ENCODE assay signal across 24 cellular contexts in genomic region chr1:29550119-29550841, GRCh38.
DNase-seq lines count a peak whose midpoint lies in the region; ATAC-seq and TF ChIP-seq lines count a peak whose summit lies in the region.
"Had no signal": no experiment of that assay in that cellular context is flagged by ENCODE, and none has a peak within 500 bp of the region (broad histone marks: within the 10 kb centered on the region; RNA-seq: fewer than 3 reads in every experiment).

No MANE protein-coding gene starts in this region.

- no peaks in the 10 kb centered on the region for H3K9me3 ChIP-seq in mucosa of descending colon

- no peaks in the 10 kb centered on the region for H3K4me1 Mint-ChIP-seq in stimulated activated naive CD8-positive, alpha-beta T cell treated with anti-CD3 and anti-CD28 coated beads, Interleukin-15, amount 100 ng/mL, for 72 hours
- H3K4me1 Mint-ChIP-seq: naive B cell; stimulated activated memory B cell treated with anti-CD40 and anti-IgM and Interleukin-4, amounts not matched to agents 10 μg/mL and 1 μg/mL and 100 μg/mL, for 72 hours; T-helper 17 cell had no signal

- DNase-seq in stimulated activated naive CD8-positive, alpha-beta T cell treated with anti-CD3 and anti-CD28 coated beads, Interleukin-15, Interleukin-2, amounts not matched to agents 100 U/mL and 50 U/mL, for 24 hours: no peak
- DNase-seq in stimulated activated naive CD8-positive, alpha-beta T cell treated with anti-CD3 and anti-CD28 coated beads, Interleukin-15, amount 100 ng/mL, for 72 hours: no peak
- DNase-seq in epithelial cell of esophagus (ENCODE audit: low read depth) (peak; percentile 13), mucosa of descending colon (no peak), HuH-7 (ENCODE audit: low spot score) (no peak), NCI-H146 treated with DMSO at 0.1 percent for 48 hours (lab: John Stamatoyannopoulos, UW; ENCODE audit: unreplicated experiment) (no peak), Ammon's horn (ENCODE audit: low spot score) (no peak)
- DNase-seq in activated CD4-positive, alpha-beta T cell treated with anti-CD3 and anti-CD28 coated beads, Interleukin-2, amount 50 U/mL, for 48 hours: no peak
- DNase-seq: activated CD4-positive, alpha-beta memory T cell treated with anti-CD3 and anti-CD28 coated beads for 36 hours; activated T-cell treated with anti-CD3 and anti-CD28 coated beads, Interleukin-2, amount 50 U/mL, for 4 hours; C1 segment of cervical spinal cord; HCEC 1CT; mammary epithelial cell; naive B cell; NCI-H2081 treated with DMSO at 0.1 percent for 48 hours; NCI-H69; SHP77; T-helper 17 cell; WERI-Rb-1 had no signal

- no peaks in the 10 kb centered on the region for H3K4me1 ChIP-seq in mucosa of descending colon (ENCODE audit: low read depth)

- H3K4me3 ChIP-seq in epithelial cell of esophagus (ENCODE audit: low read length): no peak overlapping the region
- H3K4me3 ChIP-seq in mucosa of descending colon: no peak overlapping the region
- H3K4me3 ChIP-seq: GM12878 had no signal

- peaks cover 17% of the 10 kb centered on the region for H3K27me3 Mint-ChIP-seq in stimulated activated naive CD8-positive, alpha-beta T cell treated with anti-CD3 and anti-CD28 coated beads, Interleukin-15, amount 100 ng/mL, for 72 hours
- H3K27me3 Mint-ChIP-seq: activated CD4-positive, alpha-beta memory T cell treated with anti-CD3 and anti-CD28 coated beads for 36 hours; type B pancreatic cell had no signal

- no peaks in the 10 kb centered on the region for H3K36me3 ChIP-seq in mucosa of descending colon (ENCODE audit: low read depth)
- H3K36me3 ChIP-seq: WERI-Rb-1 had no signal

- TF ChIP-seq CTCF in epithelial cell of esophagus (IDR thresholded peaks at IDR 0.05; ENCODE audit: insufficient read depth, low read depth, low read length, missing control alignments) (no peak), mucosa of descending colon (IDR thresholded peaks at IDR 0.05) (no peak)

- intact Hi-C loops in mucosa of descending colon (cut with DNase I, micrococcal nuclease): no loop called here

- no peaks in the 10 kb centered on the region for H3K9me3 Mint-ChIP-seq in stimulated activated naive CD8-positive, alpha-beta T cell treated with anti-CD3 and anti-CD28 coated beads, Interleukin-15, amount 100 ng/mL, for 72 hours
- H3K9me3 Mint-ChIP-seq: activated CD4-positive, alpha-beta memory T cell treated with anti-CD3 and anti-CD28 coated beads for 36 hours; activated naive CD4-positive, alpha-beta T cell treated with anti-CD3 and anti-CD28 coated beads, Interleukin-2, amount 50 U/mL, for 72 hours; activated T-cell treated with anti-CD3 and anti-CD28 coated beads, Interleukin-2, amount 50 U/mL, for 4 hours; naive B cell; stimulated activated memory B cell treated with anti-CD40 and anti-IgM and Interleukin-4, amounts not matched to agents 10 μg/mL and 1 μg/mL and 100 μg/mL, for 72 hours; type B pancreatic cell had no signal

- ATAC-seq in stimulated activated naive CD8-positive, alpha-beta T cell treated with anti-CD3 and anti-CD28 coated beads, Interleukin-15, Interleukin-2, amounts not matched to agents 100 U/mL and 50 U/mL, for 24 hours: peak; percentile 9
- no peak for ATAC-seq in stimulated activated naive CD8-positive, alpha-beta T cell treated with anti-CD3 and anti-CD28 coated beads, Interleukin-15, amount 100 ng/mL, for 72 hours
- ATAC-seq in mucosa of descending colon: peak; percentile 25
- ATAC-seq: activated naive CD4-positive, alpha-beta T cell treated with anti-CD3 and anti-CD28 coated beads, Interleukin-2, amount 50 U/mL, for 72 hours; activated T-cell treated with anti-CD3 and anti-CD28 coated beads, Interleukin-2, amount 50 U/mL, for 4 hours; GM12878; sciatic nerve; T-helper 17 cell had no signal

- H3K4me3 Mint-ChIP-seq in stimulated activated naive CD8-positive, alpha-beta T cell treated with anti-CD3 and anti-CD28 coated beads, Interleukin-15, amount 100 ng/mL, for 72 hours: no peak overlapping the region
- H3K4me3 Mint-ChIP-seq: activated CD4-positive, alpha-beta memory T cell treated with anti-CD3 and anti-CD28 coated beads for 36 hours; activated T-cell treated with anti-CD3 and anti-CD28 coated beads, Interleukin-2, amount 50 U/mL, for 4 hours; naive B cell; stimulated activated memory B cell treated with anti-CD40 and anti-IgM and Interleukin-4, amounts not matched to agents 10 μg/mL and 1 μg/mL and 100 μg/mL, for 72 hours; T-helper 17 cell; type B pancreatic cell had no signal

- H3K27ac Mint-ChIP-seq in stimulated activated naive CD8-positive, alpha-beta T cell treated with anti-CD3 and anti-CD28 coated beads, Interleukin-15, amount 100 ng/mL, for 72 hours: no peak overlapping the region
- H3K27ac Mint-ChIP-seq: activated CD4-positive, alpha-beta memory T cell treated with anti-CD3 and anti-CD28 coated beads for 36 hours; activated naive CD4-positive, alpha-beta T cell treated with anti-CD3 and anti-CD28 coated beads, Interleukin-2, amount 50 U/mL, for 72 hours; naive B cell; stimulated activated memory B cell treated with anti-CD40 and anti-IgM and Interleukin-4, amounts not matched to agents 10 μg/mL and 1 μg/mL and 100 μg/mL, for 72 hours; T-helper 17 cell; type B pancreatic cell had no signal
